In the genomic region with DNA sequence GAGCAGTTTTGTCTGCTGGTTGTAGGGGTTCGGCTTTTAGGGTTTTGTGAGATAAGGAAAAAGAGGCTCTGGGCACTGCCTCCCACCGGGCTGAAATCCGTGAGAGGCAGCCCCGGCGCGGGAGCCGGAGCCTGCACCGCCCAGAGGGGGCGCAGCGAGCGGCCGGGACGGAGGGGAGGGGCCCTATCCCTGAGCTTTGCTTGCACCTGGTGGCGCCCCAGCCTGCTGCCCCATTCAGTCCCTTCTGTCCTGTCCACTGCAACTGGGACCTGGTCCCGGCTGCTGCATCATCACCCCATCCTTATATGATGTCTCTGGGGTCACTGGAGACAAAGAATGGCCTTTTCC, we compare ENCODE assay signal across 12 cellular contexts. TPM values are rescaled to one million over a fixed set of nuclear protein-coding genes. Genes with fewer than 3 reads are reported as not detected.
DNase-seq lines count a peak whose midpoint lies in the region; ATAC-seq and TF ChIP-seq lines count a peak whose summit lies in the region.
"Had no signal": no experiment of that assay in that cellular context is flagged by ENCODE, and none has a peak within 500 bp of the region (broad histone marks: within the 10 kb centered on the region; RNA-seq: fewer than 3 reads in every experiment).

No MANE protein-coding gene starts in this region.

- H3K9ac ChIP-seq in iPS-18a (ENCODE audit: low read length), result no peak overlapping the region

- no peak for TF ChIP-seq POLR2A in suprapubic skin (IDR thresholded peaks at IDR 0.05)

- 20% methylated on average over 1 of the region's 15 CpGs for WGBS in suprapubic skin

- TF ChIP-seq EP300 in suprapubic skin (IDR thresholded peaks at IDR 0.05), result no peak

- TF ChIP-seq CTCF in cardiac muscle cell (IDR thresholded peaks at IDR 0.05; ENCODE audit: low read depth, low read length) (no peak), suprapubic skin (IDR thresholded peaks at IDR 0.05) (no peak)

- H3K27ac ChIP-seq in cardiac muscle cell (no peak overlapping the region), iPS-18a (ENCODE audit: low read length) (no peak overlapping the region), suprapubic skin (no peak overlapping the region)

- intact Hi-C loops in Right ventricle myocardium inferior (cut with DNase I), result loop anchor here (2.0 kb wide), 1 partner anchor 204 kb away; no protein-coding TSS in a partner anchor

- ATAC-seq in Right ventricle myocardium inferior (no peak), SK-N-SH treated with all-trans-retinoic acid at 6 μM for 48 hours (peak; percentile 47; the same call in 2 of the 3 replicates), HG03354 (IDR thresholded peaks at IDR 0.05; ENCODE audit: poor library complexity, severe bottlenecking, unreplicated experiment) (no peak)

- H3K36me3 ChIP-seq in cardiac muscle cell (no peaks in the 10 kb centered on the region), iPS-18a (ENCODE audit: control insufficient read depth, low read depth, low read length) (no peaks in the 10 kb centered on the region), suprapubic skin (no peaks in the 10 kb centered on the region)

- no peaks in the 10 kb centered on the region for H3K4me1 ChIP-seq in cardiac muscle cell (ENCODE audit: low read depth)
- peaks cover 17% of the 10 kb centered on the region for H3K4me1 ChIP-seq in iPS-18a (ENCODE audit: control insufficient read depth, low read depth, low read length)
- H3K4me1 ChIP-seq in suprapubic skin, result peaks cover 14% of the 10 kb centered on the region

- H3K27me3 ChIP-seq in cardiac muscle cell (peaks cover 44% of the 10 kb centered on the region), iPS-18a (ENCODE audit: control insufficient read depth, insufficient read depth, low read length) (peaks cover 35% of the 10 kb centered on the region), suprapubic skin (peaks cover 82% of the 10 kb centered on the region)

- DNase-seq in cardiac muscle cell (ENCODE audit: low read depth in 1 of 2, low spot score in 1 of 2) (peak in 1 of 2 donors; percentile 70), Right ventricle myocardium inferior (ENCODE audit: missing footprints) (no peak), suprapubic skin (ENCODE audit: low spot score in 2 of 2) (no peak), putamen (ENCODE audit: low spot score) (no peak)
- no peak for DNase-seq in NK-92 treated with Interleukin-12 subunit alpha and Interleukin-12 subunit beta, amount 100 ng/mL, for 24 hours (lab: John Stamatoyannopoulos, UW)
- DNase-seq: activated CD4-positive, alpha-beta T cell treated with anti-CD3 and anti-CD28 coated beads, Interleukin-2, amount 10 ng/mL, durations not matched to agents 24 days and 14 days; CD4-positive, alpha-beta memory T cell had no signal

- H3K4me3 ChIP-seq in cardiac muscle cell (peak overlapping the region; percentile 36), iPS-18a (ENCODE audit: low read length) (peak overlapping the region; percentile 72), suprapubic skin (no peak overlapping the region)

- no peaks in the 10 kb centered on the region for H3K9me3 ChIP-seq in cardiac muscle cell (ENCODE audit: low read depth)
- no peaks in the 10 kb centered on the region for H3K9me3 ChIP-seq in iPS-18a (ENCODE audit: control insufficient read depth, low read depth, low read length)
- no peaks in the 10 kb centered on the region for H3K9me3 ChIP-seq in suprapubic skin

TF ChIP-seq in SK-N-SH treated with all-trans-retinoic acid at 6 μM for 48 hours, 23 proteins besides CTCF, POLR2A, EP300 and RAD21:
- TF ChIP-seq ISL1 (CRISPR knock-in tag; IDR thresholded peaks at IDR 0.05) (no peak), ZFP30 (CRISPR knock-in tag; IDR thresholded peaks at IDR 0.05) (no peak), ESRRG (CRISPR knock-in tag; IDR thresholded peaks at IDR 0.05) (no peak), TOX (CRISPR knock-in tag; IDR thresholded peaks at IDR 0.05; ENCODE audit: borderline replicate concordance) (no peak), ZFP3 (CRISPR knock-in tag; IDR thresholded peaks at IDR 0.05) (no peak), OSR1 (CRISPR knock-in tag; IDR thresholded peaks at IDR 0.05) (no peak)
- TF ChIP-seq, protein P1, sequence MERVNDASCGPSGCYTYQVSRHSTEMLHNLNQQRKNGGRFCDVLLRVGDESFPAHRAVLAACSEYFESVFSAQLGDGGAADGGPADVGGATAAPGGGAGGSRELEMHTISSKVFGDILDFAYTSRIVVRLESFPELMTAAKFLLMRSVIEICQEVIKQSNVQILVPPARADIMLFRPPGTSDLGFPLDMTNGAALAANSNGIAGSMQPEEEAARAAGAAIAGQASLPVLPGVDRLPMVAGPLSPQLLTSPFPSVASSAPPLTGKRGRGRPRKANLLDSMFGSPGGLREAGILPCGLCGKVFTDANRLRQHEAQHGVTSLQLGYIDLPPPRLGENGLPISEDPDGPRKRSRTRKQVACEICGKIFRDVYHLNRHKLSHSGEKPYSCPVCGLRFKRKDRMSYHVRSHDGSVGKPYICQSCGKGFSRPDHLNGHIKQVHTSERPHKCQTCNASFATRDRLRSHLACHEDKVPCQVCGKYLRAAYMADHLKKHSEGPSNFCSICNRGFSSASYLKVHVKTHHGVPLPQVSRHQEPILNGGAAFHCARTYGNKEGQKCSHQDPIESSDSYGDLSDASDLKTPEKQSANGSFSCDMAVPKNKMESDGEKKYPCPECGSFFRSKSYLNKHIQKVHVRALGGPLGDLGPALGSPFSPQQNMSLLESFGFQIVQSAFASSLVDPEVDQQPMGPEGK (CRISPR knock-in tag; IDR thresholded peaks at IDR 0.05; ENCODE audit: borderline replicate concordance), result no peak
- TF ChIP-seq, protein P2, sequence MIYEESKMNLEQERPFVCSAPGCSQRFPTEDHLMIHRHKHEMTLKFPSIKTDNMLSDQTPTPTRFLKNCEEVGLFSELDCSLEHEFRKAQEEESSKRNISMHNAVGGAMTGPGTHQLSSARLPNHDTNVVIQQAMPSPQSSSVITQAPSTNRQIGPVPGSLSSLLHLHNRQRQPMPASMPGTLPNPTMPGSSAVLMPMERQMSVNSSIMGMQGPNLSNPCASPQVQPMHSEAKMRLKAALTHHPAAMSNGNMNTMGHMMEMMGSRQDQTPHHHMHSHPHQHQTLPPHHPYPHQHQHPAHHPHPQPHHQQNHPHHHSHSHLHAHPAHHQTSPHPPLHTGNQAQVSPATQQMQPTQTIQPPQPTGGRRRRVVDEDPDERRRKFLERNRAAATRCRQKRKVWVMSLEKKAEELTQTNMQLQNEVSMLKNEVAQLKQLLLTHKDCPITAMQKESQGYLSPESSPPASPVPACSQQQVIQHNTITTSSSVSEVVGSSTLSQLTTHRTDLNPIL (CRISPR knock-in tag; IDR thresholded peaks at IDR 0.05; ENCODE audit: low read depth), result no peak

RNA-seq across cellular contexts. Expression of a gene that starts 0.5 kb away (rescaled TPM):
- total RNA-seq in cardiac muscle cell (not detected in 2 replicates), Right ventricle myocardium inferior (not detected), suprapubic skin (not detected)
- 0.22 TPM in 1 of 2 replicates, not detected in the other for polyA plus RNA-seq in cardiac muscle cell
- total RNA-seq: activated CD4-positive, alpha-beta T cell treated with anti-CD3 and anti-CD28 coated beads, Interleukin-2, amount 10 ng/mL, durations not matched to agents 24 days and 14 days; cardiac septum; CD4-positive, alpha-beta memory T cell; liver had no signal
- polyA plus RNA-seq: CD4-positive, alpha-beta memory T cell had no signal
